ENCODE assay signal across 14 cellular contexts in genomic region chr9:34157308-34157707, GRCh38. TPM values are rescaled to one million over a fixed set of nuclear protein-coding genes. Genes with fewer than 3 reads are reported as not detected.
DNase-seq lines count a peak whose midpoint lies in the region; ATAC-seq and TF ChIP-seq lines count a peak whose summit lies in the region.
"Had no signal": no experiment of that assay in that cellular context is flagged by ENCODE, and none has a peak within 500 bp of the region (broad histone marks: within the 10 kb centered on the region; RNA-seq: fewer than 3 reads in every experiment).

No MANE protein-coding gene starts in this region.

- H3K36me3 ChIP-seq in mammary epithelial cell (ENCODE audit: insufficient read depth, low read length) (no peaks in the 10 kb centered on the region), RWPE2 (ENCODE audit: low read depth) (no peaks in the 10 kb centered on the region), hepatocyte (replicated peaks; ENCODE audit: insufficient read depth, low read depth) (no peaks in the 10 kb centered on the region), smooth muscle cell (ENCODE audit: low read depth) (no peaks in the 10 kb centered on the region), neural progenitor cell (no peaks in the 10 kb centered on the region)
- H3K36me3 ChIP-seq: BLaER1 had no signal

- TF ChIP-seq CTCF in MCF 10A (IDR thresholded peaks at IDR 0.05; ENCODE audit: unreplicated experiment) = no peak
- no peak for TF ChIP-seq CTCF in mammary epithelial cell (conservative IDR thresholded peaks at IDR 0.05 in 1 of 2, IDR thresholded peaks at IDR 0.05 in 1 of 2; ENCODE audit: extremely low read depth in 1 of 2, insufficient read depth in 1 of 2, low read depth in 1 of 2, low read length in 2 of 2)
- no peak for TF ChIP-seq CTCF in RWPE2 (IDR thresholded peaks at IDR 0.05; ENCODE audit: poor library complexity, severe bottlenecking)
- no peak for TF ChIP-seq CTCF in hepatocyte (IDR thresholded peaks at IDR 0.05; ENCODE audit: poor library complexity)
- no peak for TF ChIP-seq CTCF in smooth muscle cell (IDR thresholded peaks at IDR 0.05; ENCODE audit: borderline replicate concordance, insufficient read depth, poor library complexity, severe bottlenecking)
- TF ChIP-seq CTCF in neural progenitor cell (IDR thresholded peaks at IDR 0.05) = no peak

- H3K27ac Mint-ChIP-seq in MCF 10A (ENCODE audit: low read depth, unreplicated experiment) (peak overlapping the region; percentile 57), neural progenitor cell (no peak overlapping the region)
- no peak overlapping the region for H3K27ac Mint-ChIP-seq in activated CD4-positive, alpha-beta memory T cell treated with anti-CD3 and anti-CD28 coated beads for 36 hours

- DNase-seq in MCF 10A (ENCODE audit: unreplicated experiment) (no peak), mammary epithelial cell (no peak), RWPE2 (ENCODE audit: low spot score) (no peak), hepatocyte (ENCODE audit: low spot score) (no peak), smooth muscle cell (lab: John Stamatoyannopoulos, UW; ENCODE audit: unreplicated experiment) (no peak), neural progenitor cell (ENCODE audit: low spot score) (no peak)
- DNase-seq in activated CD4-positive, alpha-beta memory T cell treated with anti-CD3 and anti-CD28 coated beads for 36 hours = no peak
- DNase-seq: AML-193; CD8-positive, alpha-beta memory T cell; GF-D8; HCEC 1CT had no signal

- H3K9me2 ChIP-seq in hepatocyte (replicated peaks; ENCODE audit: insufficient read depth) = no peaks in the 10 kb centered on the region

- H3K9ac ChIP-seq in mammary epithelial cell (ENCODE audit: insufficient read depth, low read length) (no peak overlapping the region), smooth muscle cell (ENCODE audit: low read depth) (no peak overlapping the region), neural progenitor cell (no peak overlapping the region)
- H3K9ac ChIP-seq: BLaER1 had no signal

- dilution Hi-C loops in mammary epithelial cell (cut with HindIII; ENCODE audit: low sequenced_read_pairs) = no loop called here

- H3K9me3 Mint-ChIP-seq in MCF 10A (ENCODE audit: unreplicated experiment) (no peaks in the 10 kb centered on the region), neural progenitor cell (no peaks in the 10 kb centered on the region)
- H3K9me3 Mint-ChIP-seq in activated CD4-positive, alpha-beta memory T cell treated with anti-CD3 and anti-CD28 coated beads for 36 hours = no peaks in the 10 kb centered on the region
- H3K9me3 Mint-ChIP-seq: CD8-positive, alpha-beta memory T cell had no signal

- no peaks in the 10 kb centered on the region for H4K20me1 ChIP-seq in mammary epithelial cell (ENCODE audit: insufficient read depth, low read length)
- no peaks in the 10 kb centered on the region for H4K20me1 ChIP-seq in hepatocyte (ENCODE audit: insufficient read depth, poor library complexity, severe bottlenecking)
- H4K20me1 ChIP-seq in smooth muscle cell (ENCODE audit: low read depth) = no peaks in the 10 kb centered on the region
- no peaks in the 10 kb centered on the region for H4K20me1 ChIP-seq in neural progenitor cell (ENCODE audit: low read depth)
- H4K20me1 ChIP-seq: BLaER1 had no signal

- H3K4me2 ChIP-seq in mammary epithelial cell (ENCODE audit: insufficient read depth, low read depth, low read length) (no peak overlapping the region), hepatocyte (no peak overlapping the region), smooth muscle cell (no peak overlapping the region), neural progenitor cell (no peak overlapping the region)
- H3K4me2 ChIP-seq: BLaER1 had no signal

- in situ Hi-C loops in mammary epithelial cell (cut with MboI; ENCODE audit: low sequenced_read_pairs in 2 of 2) = no loop called here

- H3K4me3 Mint-ChIP-seq in MCF 10A (ENCODE audit: unreplicated experiment) (no peak overlapping the region), neural progenitor cell (no peak overlapping the region)
- no peak overlapping the region for H3K4me3 Mint-ChIP-seq in activated CD4-positive, alpha-beta memory T cell treated with anti-CD3 and anti-CD28 coated beads for 36 hours

- intact Hi-C loops in MCF 10A (cut with micrococcal nuclease) = no loop called here
- intact Hi-C loops in mammary epithelial cell (cut with micrococcal nuclease) = no loop called here
- intact Hi-C loops in activated CD4-positive, alpha-beta memory T cell treated with anti-CD3 and anti-CD28 coated beads for 36 hours (cut with micrococcal nuclease) = no loop called here

- no peak overlapping the region for H2AFZ ChIP-seq in mammary epithelial cell (ENCODE audit: low read depth, low read length)
- no peak overlapping the region for H2AFZ ChIP-seq in hepatocyte
- peak overlapping the region; percentile 62 for H2AFZ ChIP-seq in smooth muscle cell (ENCODE audit: low read depth)
- no peak overlapping the region for H2AFZ ChIP-seq in neural progenitor cell (replicated peaks)

- H3K27me3 Mint-ChIP-seq in MCF 10A (ENCODE audit: insufficient read depth, unreplicated experiment) = no peaks in the 10 kb centered on the region
- H3K27me3 Mint-ChIP-seq in activated CD4-positive, alpha-beta memory T cell treated with anti-CD3 and anti-CD28 coated beads for 36 hours = no peaks in the 10 kb centered on the region
- H3K27me3 Mint-ChIP-seq in neural progenitor cell (ENCODE audit: insufficient read depth, low read depth) = peaks cover 4% of the 10 kb centered on the region
- H3K27me3 Mint-ChIP-seq: CD8-positive, alpha-beta memory T cell had no signal

- H3K27me3 ChIP-seq in mammary epithelial cell (ENCODE audit: insufficient read depth, low read length) (no peaks in the 10 kb centered on the region), RWPE2 (ENCODE audit: insufficient read depth, poor library complexity, severe bottlenecking) (no peaks in the 10 kb centered on the region), hepatocyte (no peaks in the 10 kb centered on the region), smooth muscle cell (ENCODE audit: low read depth) (no peaks in the 10 kb centered on the region), neural progenitor cell (no peaks in the 10 kb centered on the region)
- H3K27me3 ChIP-seq: BLaER1 had no signal

- no peaks in the 10 kb centered on the region for H3K9me3 ChIP-seq in mammary epithelial cell (replicated peaks; ENCODE audit: insufficient read depth, low read length)
- H3K9me3 ChIP-seq in RWPE2 (ENCODE audit: severe bottlenecking) = no peaks in the 10 kb centered on the region
- H3K9me3 ChIP-seq in hepatocyte (ENCODE audit: low read depth) = no peaks in the 10 kb centered on the region
- no peaks in the 10 kb centered on the region for H3K9me3 ChIP-seq in smooth muscle cell (replicated peaks; ENCODE audit: low read depth)
- no peaks in the 10 kb centered on the region for H3K9me3 ChIP-seq in neural progenitor cell (ENCODE audit: low read depth)
- H3K9me3 ChIP-seq: BLaER1 had no signal

- peaks cover 2% of the 10 kb centered on the region for H3K36me3 Mint-ChIP-seq in MCF 10A (ENCODE audit: insufficient read depth, unreplicated experiment)
- no peaks in the 10 kb centered on the region for H3K36me3 Mint-ChIP-seq in activated CD4-positive, alpha-beta memory T cell treated with anti-CD3 and anti-CD28 coated beads for 36 hours
- no peaks in the 10 kb centered on the region for H3K36me3 Mint-ChIP-seq in neural progenitor cell
- H3K36me3 Mint-ChIP-seq: CD8-positive, alpha-beta memory T cell had no signal

- H3K4me1 Mint-ChIP-seq in MCF 10A (ENCODE audit: insufficient read depth, unreplicated experiment) (peaks cover 12% of the 10 kb centered on the region), neural progenitor cell (peaks cover 2% of the 10 kb centered on the region)
- H3K4me1 Mint-ChIP-seq in activated CD4-positive, alpha-beta memory T cell treated with anti-CD3 and anti-CD28 coated beads for 36 hours (ENCODE audit: low read depth) = no peaks in the 10 kb centered on the region
- H3K4me1 Mint-ChIP-seq: CD8-positive, alpha-beta memory T cell had no signal

- BruUV-seq in MCF 10A (replicated peaks; lab: Mats Ljungman, UMichigan) = no TSS peak
- BruUV-seq in mammary epithelial cell (replicated peaks; lab: Mats Ljungman, UMichigan) = no TSS peak

- WGBS in mammary epithelial cell (ENCODE audit: low coverage, missing lambda C conversion rate) = 85% methylated on average over 1 of the region's 1 CpG
- WGBS in hepatocyte (ENCODE audit: low lambda C conversion rate, missing lambda C conversion rate) = 71% methylated on average over 1 of the region's 1 CpG
- 94% methylated on average over 1 of the region's 1 CpG for WGBS in smooth muscle cell (ENCODE audit: low lambda C conversion rate)

- H3K79me2 ChIP-seq in mammary epithelial cell (ENCODE audit: insufficient read depth, low read length) (no peaks in the 10 kb centered on the region), hepatocyte (no peaks in the 10 kb centered on the region), smooth muscle cell (ENCODE audit: low read depth) (no peaks in the 10 kb centered on the region), neural progenitor cell (ENCODE audit: low read depth) (no peaks in the 10 kb centered on the region)

- H3K27ac ChIP-seq in mammary epithelial cell (ENCODE audit: insufficient read depth, low read depth, low read length) (no peak overlapping the region), RWPE2 (ENCODE audit: poor library complexity, severe bottlenecking) (peak overlapping the region; percentile 66), hepatocyte (peak overlapping the region; percentile 86), smooth muscle cell (ENCODE audit: low read depth) (peak overlapping the region; percentile 88), neural progenitor cell (no peak overlapping the region)
- H3K27ac ChIP-seq: 22Rv1, BLaER1 had no signal

- POLR2A ChIA-PET in MCF 10A (lab: Yijun Ruan, JAX) = interaction anchor here (0.6 to 4.3 kb wide), 4 partner anchors 9 to 83 kb away, joined by 3 to 44 read pairs (median 5); partner anchors contain the start of genes DCAF12 and UBAP1
- POLR2A ChIA-PET in activated CD4-positive, alpha-beta memory T cell treated with anti-CD3 and anti-CD28 coated beads for 36 hours (lab: Charles Lee) = no interaction called here

- CTCF ChIA-PET in MCF 10A (lab: Yijun Ruan, JAX) (interaction anchor here (0.6 to 2.8 kb wide), 4 partner anchors 13 to 96 kb away, joined by 3 to 11 read pairs (median 6); no protein-coding TSS in a partner anchor), mammary epithelial cell (lab: Charles Lee; ENCODE audit: low non-redundant PET) (interaction anchor here (0.6 kb wide), 1 partner anchor 96 kb away, joined by 3 read pairs; no protein-coding TSS in a partner anchor)
- CTCF ChIA-PET in activated CD4-positive, alpha-beta memory T cell treated with anti-CD3 and anti-CD28 coated beads for 36 hours (lab: Charles Lee) = no interaction called here

- no peak overlapping the region for H3K4me3 ChIP-seq in mammary epithelial cell (replicated peaks in 1 of 3; ENCODE audit: insufficient read depth in 1 of 3, low read depth in 2 of 3, low read length in 3 of 3)
- H3K4me3 ChIP-seq in RWPE2 (ENCODE audit: severe bottlenecking) = no peak overlapping the region
- no peak overlapping the region for H3K4me3 ChIP-seq in hepatocyte
- H3K4me3 ChIP-seq in smooth muscle cell = no peak overlapping the region
- H3K4me3 ChIP-seq in neural progenitor cell = no peak overlapping the region
- H3K4me3 ChIP-seq: BLaER1 had no signal

- ATAC-seq in RWPE2 (ENCODE audit: low read depth) = no peak
- no peak for ATAC-seq in GM18861 (IDR thresholded peaks at IDR 0.05; ENCODE audit: unreplicated experiment)

- H3F3A ChIP-seq in smooth muscle cell (ENCODE audit: low read depth) = no peaks in the 10 kb centered on the region
- H3F3A ChIP-seq in neural progenitor cell (ENCODE audit: low read depth) = no peaks in the 10 kb centered on the region

- H3K4me1 ChIP-seq in mammary epithelial cell (ENCODE audit: insufficient read depth, low read length) = peaks cover 10% of the 10 kb centered on the region
- H3K4me1 ChIP-seq in RWPE2 (ENCODE audit: insufficient read depth, poor library complexity, severe bottlenecking) = peaks cover 15% of the 10 kb centered on the region
- peaks cover 13% of the 10 kb centered on the region for H3K4me1 ChIP-seq in hepatocyte (ENCODE audit: insufficient read depth)
- peaks cover 5% of the 10 kb centered on the region for H3K4me1 ChIP-seq in smooth muscle cell (ENCODE audit: low read depth)
- H3K4me1 ChIP-seq in neural progenitor cell = no peaks in the 10 kb centered on the region
- H3K4me1 ChIP-seq: BLaER1 had no signal

RNA-seq across cellular contexts. Expression of gene UBAP1, which starts 21.5 kb away (rescaled TPM):
- total RNA-seq in MCF 10A (2022) (58.0 and 64.4 TPM in 2 replicates), mammary epithelial cell (10 to 100 TPM; 68.4 to 71.8 TPM), hepatocyte (38.0 and 49.6 TPM in 2 replicates), smooth muscle cell (36.6 and 45.0 TPM in 2 replicates), neural progenitor cell (ENCODE audit: low replicate concordance) (21.7 and 24.0 TPM in 2 replicates)
- polyA plus RNA-seq in mammary epithelial cell (56.3 TPM), hepatocyte (43.2 and 49.7 TPM in 2 replicates), smooth muscle cell (49.9 and 55.0 TPM in 2 replicates)
- polyA minus RNA-seq in mammary epithelial cell = 41.6 TPM
- total RNA-seq in activated CD4-positive, alpha-beta memory T cell treated with anti-CD3 and anti-CD28 coated beads for 36 hours = 10 to 100 TPM; 30.5 to 32.0 TPM

RNA-seq across cellular contexts. Expression of gene DCAF12, which starts 30.8 kb away (rescaled TPM):
- 39.8 and 44.2 TPM in 2 replicates for total RNA-seq in MCF 10A (2022)
- total RNA-seq in mammary epithelial cell = 10 to 100 TPM; 30.6 to 31.7 TPM
- 38.5 TPM for polyA plus RNA-seq in mammary epithelial cell
- polyA minus RNA-seq in mammary epithelial cell = 91.8 TPM
- total RNA-seq in hepatocyte = 34.8 and 43.3 TPM in 2 replicates
- polyA plus RNA-seq in hepatocyte = 23.9 and 28.6 TPM in 2 replicates
- 23.4 and 26.5 TPM in 2 replicates for total RNA-seq in smooth muscle cell
- 16.1 and 20.3 TPM in 2 replicates for polyA plus RNA-seq in smooth muscle cell
- total RNA-seq in activated CD4-positive, alpha-beta memory T cell treated with anti-CD3 and anti-CD28 coated beads for 36 hours = 10 to 100 TPM; 32.5 to 35.4 TPM
- 37.6 and 41.0 TPM in 2 replicates for total RNA-seq in neural progenitor cell (ENCODE audit: low replicate concordance)

Comparison
In these comparisons a context has a peak if more than half of its experiments do, and no peak if none do; other contexts are left out.
1. H3K27ac ChIP-seq: peak in RWPE2 (single experiment), hepatocyte (single experiment) and smooth muscle cell (single experiment); none in mammary epithelial cell (single experiment) and neural progenitor cell (single experiment).